ENCODE assay signal across 9 cellular contexts in the genomic region with DNA sequence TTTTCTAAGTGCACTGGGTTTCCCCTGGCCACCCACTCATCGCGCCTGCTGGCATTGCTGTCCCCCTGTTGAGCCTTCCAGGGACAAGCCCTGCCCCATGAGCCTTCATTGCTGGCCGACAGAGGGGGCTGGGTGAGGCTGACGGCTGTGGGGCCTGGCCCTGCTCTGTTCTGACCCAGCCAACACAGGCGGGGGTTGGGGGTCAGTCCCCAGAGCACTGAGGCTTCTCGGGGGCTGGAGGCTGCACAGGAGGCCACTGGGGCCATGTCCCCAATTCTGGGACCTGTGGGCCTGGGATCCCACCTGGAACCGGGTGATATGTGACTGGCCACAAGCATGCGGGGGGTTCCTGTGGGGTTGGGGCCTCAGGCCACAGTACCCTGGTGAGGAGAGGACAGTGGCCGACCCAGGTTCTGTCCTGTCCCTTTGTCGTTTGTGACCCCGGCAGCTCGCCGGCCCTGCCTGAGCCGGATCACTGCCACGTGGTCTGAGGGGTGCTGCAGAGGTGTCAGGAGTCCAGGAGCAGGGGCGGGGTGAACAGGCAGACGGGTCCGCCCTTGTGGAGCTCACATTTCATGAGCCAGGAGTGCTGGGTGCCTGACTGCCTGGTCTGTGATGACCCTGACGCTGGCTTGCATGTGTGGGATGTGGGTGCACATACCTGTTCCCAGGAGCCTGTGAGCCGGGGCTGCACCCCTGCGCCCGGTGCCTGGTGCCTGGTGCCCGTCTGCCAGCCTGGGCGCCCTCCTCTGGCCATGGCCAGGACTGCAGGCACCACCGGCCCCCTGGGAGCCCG. TPM values are rescaled to one million over a fixed set of nuclear protein-coding genes. Genes with fewer than 3 reads are reported as not detected.
DNase-seq lines count a peak whose midpoint lies in the region; ATAC-seq and TF ChIP-seq lines count a peak whose summit lies in the region.
"Had no signal": no experiment of that assay in that cellular context is flagged by ENCODE, and none has a peak within 500 bp of the region (broad histone marks: within the 10 kb centered on the region; RNA-seq: fewer than 3 reads in every experiment).

No MANE protein-coding gene starts in this region.

- H3K9me3 Mint-ChIP-seq in GM23338, result no peaks in the 10 kb centered on the region
- no peaks in the 10 kb centered on the region for H3K9me3 Mint-ChIP-seq in activated naive CD4-positive, alpha-beta T cell treated with anti-CD3 and anti-CD28 coated beads, Interleukin-2, amount 10 ng/mL, durations not matched to agents 7 days and 5 days

- peaks cover 12% of the 10 kb centered on the region for H3K36me3 Mint-ChIP-seq in GM23338 (ENCODE audit: low read depth)
- H3K36me3 Mint-ChIP-seq in activated naive CD4-positive, alpha-beta T cell treated with anti-CD3 and anti-CD28 coated beads, Interleukin-2, amount 10 ng/mL, durations not matched to agents 7 days and 5 days, result peaks cover 10% of the 10 kb centered on the region

- H3K27me3 ChIP-seq in AG04450 (ENCODE audit: control insufficient read depth, insufficient read depth, low read length) (peaks cover 12% of the 10 kb centered on the region), GM23338 (ENCODE audit: insufficient read depth) (no peaks in the 10 kb centered on the region), right cardiac atrium (ENCODE audit: control insufficient read depth, insufficient read depth) (no peaks in the 10 kb centered on the region)

- H3F3A ChIP-seq in GM23338 (replicated peaks; ENCODE audit: low read depth), result no peaks in the 10 kb centered on the region

- TF ChIP-seq CTCF in AG04450 (IDR thresholded peaks at IDR 0.05; ENCODE audit: low read depth, low read length) (peak; percentile 67), GM23338 (conservative IDR thresholded peaks at IDR 0.05; ENCODE audit: low read depth in 2 of 2) (peak; percentile 54 to 74)

- H3K79me2 ChIP-seq in GM23338 (replicated peaks; ENCODE audit: insufficient read depth), result no peaks in the 10 kb centered on the region

- no peaks in the 10 kb centered on the region for H3K9me2 ChIP-seq in GM23338 (ENCODE audit: insufficient read depth)

- no peak overlapping the region for H2AFZ ChIP-seq in GM23338

- H3K9me3 ChIP-seq in AG04450 (ENCODE audit: control insufficient read depth, insufficient read depth, low read length), result no peaks in the 10 kb centered on the region; the same call in 1 of the 2 replicates
- H3K9me3 ChIP-seq in right cardiac atrium (ENCODE audit: control insufficient read depth, low read length), result no peaks in the 10 kb centered on the region

- DNase-seq in AG04450 (ENCODE audit: low read depth, low spot score) (no peak), GM23338 (ENCODE audit: low spot score) (peak; percentile 74), SK-N-DZ (ENCODE audit: low spot score) (peak; percentile 62), right cardiac atrium (peak; percentile 37 to 80 (median 77))
- DNase-seq in activated naive CD4-positive, alpha-beta T cell treated with anti-CD3 and anti-CD28 coated beads, Interleukin-2, amount 10 ng/mL, durations not matched to agents 7 days and 5 days, result peak; percentile 68
- peak; percentile 33 for DNase-seq in stimulated activated CD4-positive, alpha-beta T cell treated with anti-CD3 and anti-CD28 coated beads, Interleukin-2, amount 100 ng/mL, for 4 hours (ENCODE audit: low read depth)

- peaks cover 25% of the 10 kb centered on the region for H3K27me3 Mint-ChIP-seq in GM23338 (ENCODE audit: insufficient read depth, low read depth, poor library complexity)
- H3K27me3 Mint-ChIP-seq in activated naive CD4-positive, alpha-beta T cell treated with anti-CD3 and anti-CD28 coated beads, Interleukin-2, amount 10 ng/mL, durations not matched to agents 7 days and 5 days, result peaks cover 28% of the 10 kb centered on the region

- CTCF ChIA-PET in AG04450 (lab: Charles Lee), result interaction anchor here (0.6 to 1.8 kb wide), 6 partner anchors 8 to 108 kb away, joined by 3 to 17 read pairs (median 4); no protein-coding TSS in a partner anchor
- CTCF ChIA-PET in activated naive CD4-positive, alpha-beta T cell treated with anti-CD3 and anti-CD28 coated beads, Interleukin-2, amount 10 ng/mL, durations not matched to agents 7 days and 5 days (lab: Charles Lee), result interaction anchor here (1.3 kb wide), 1 partner anchor 26 kb away, joined by 3 read pairs; no protein-coding TSS in a partner anchor

- POLR2A ChIA-PET in AG04450 (lab: Yijun Ruan, JAX), result no interaction called here

- intact Hi-C loops in right cardiac atrium (cut with DNase I), result no loop called here

- H4K20me1 ChIP-seq in GM23338 (replicated peaks; ENCODE audit: insufficient read depth), result no peaks in the 10 kb centered on the region

- 36% methylated on average over 26 of the region's 26 CpGs for WGBS in right cardiac atrium

- no peaks in the 10 kb centered on the region; the same call in 1 of the 2 replicates for H3K36me3 ChIP-seq in GM23338 (ENCODE audit: insufficient read depth)

- H3K4me1 Mint-ChIP-seq in GM23338, result peaks cover 14% of the 10 kb centered on the region
- peaks cover 10% of the 10 kb centered on the region for H3K4me1 Mint-ChIP-seq in activated naive CD4-positive, alpha-beta T cell treated with anti-CD3 and anti-CD28 coated beads, Interleukin-2, amount 10 ng/mL, durations not matched to agents 7 days and 5 days

- H3K27ac Mint-ChIP-seq in GM23338, result peak overlapping the region; percentile 52; the same call in 1 of the 2 replicates
- H3K27ac Mint-ChIP-seq in activated naive CD4-positive, alpha-beta T cell treated with anti-CD3 and anti-CD28 coated beads, Interleukin-2, amount 10 ng/mL, durations not matched to agents 7 days and 5 days, result no peak overlapping the region

- ATAC-seq in GM23338, result peak; percentile 75
- peak; percentile 4 to 34 for ATAC-seq in right cardiac atrium
- no peak for ATAC-seq in HG03139 (IDR thresholded peaks at IDR 0.05; ENCODE audit: unreplicated experiment)
- no peak for ATAC-seq in GM21515 (IDR thresholded peaks at IDR 0.05; ENCODE audit: unreplicated experiment)

- H3K4me3 Mint-ChIP-seq in GM23338, result no peak overlapping the region
- no peak overlapping the region for H3K4me3 Mint-ChIP-seq in activated naive CD4-positive, alpha-beta T cell treated with anti-CD3 and anti-CD28 coated beads, Interleukin-2, amount 10 ng/mL, durations not matched to agents 7 days and 5 days

- H3K4me3 ChIP-seq in AG04450 (ENCODE audit: low read depth, low read length), result no peak overlapping the region
- no peak overlapping the region for H3K4me3 ChIP-seq in GM23338
- H3K4me3 ChIP-seq in right cardiac atrium (ENCODE audit: low read length), result no peak overlapping the region

- peaks cover 14% of the 10 kb centered on the region; the same call in 1 of the 2 replicates for H3K4me1 ChIP-seq in GM23338 (ENCODE audit: insufficient read depth)
- no peaks in the 10 kb centered on the region for H3K4me1 ChIP-seq in right cardiac atrium (ENCODE audit: control insufficient read depth, insufficient read depth, low read length)

- no peak overlapping the region for H3K27ac ChIP-seq in AG04450 (ENCODE audit: low read depth, low read length)
- peak overlapping the region; percentile 45; the same call in 1 of the 2 replicates for H3K27ac ChIP-seq in GM23338 (ENCODE audit: low read depth)
- H3K27ac ChIP-seq in right cardiac atrium (ENCODE audit: low read length), result no peak overlapping the region

- no peak overlapping the region for H3K4me2 ChIP-seq in GM23338

TF ChIP-seq in GM23338, 12 proteins besides CTCF, POLR2A, EP300 and RAD21:
- TF ChIP-seq POLR2AphosphoS5 (IDR thresholded peaks at IDR 0.05; ENCODE audit: low read depth) (0 out of 2 replicates have a peak, but pooled peaks have one; percentile 31), EZH2 (IDR thresholded peaks at IDR 0.05; ENCODE audit: low read depth, unreplicated experiment) (no peak), CREB1 (CRISPR knock-in tag; IDR thresholded peaks at IDR 0.05; ENCODE audit: low read depth) (0 out of 2 replicates have a peak, but pooled peaks have one; percentile 14)

RNA-seq across cellular contexts. Expression of gene COL20A1, which starts 2.1 kb away (rescaled TPM):
- polyA plus RNA-seq in AG04450 (2011; rRNA removed), result not detected in 2 replicates
- polyA minus RNA-seq in AG04450 (2011; rRNA and poly(A)+ RNA removed), result not detected in 2 replicates
- 0.28 and 0.43 TPM in 2 replicates for total RNA-seq in GM23338 (2014; rRNA removed; shearing (Covaris generic))
- 0.59 and 0.79 TPM in 2 replicates for polyA plus RNA-seq in GM23338 (2016; fragmentation: Nextera tagmentation; extraction: Ambion mirVana)
- polyA plus RNA-seq in SK-N-DZ (2014; cell fraction: cytosol; rRNA removed), result not detected in 2 replicates
- 0.19 and 0.37 TPM in 2 replicates for polyA plus RNA-seq in SK-N-DZ (2014; cell fraction: nucleus; rRNA removed)
- total RNA-seq in right cardiac atrium, result not detected
- polyA plus RNA-seq in right cardiac atrium, result not detected
- total RNA-seq: mononuclear cell had no signal

RNA-seq across cellular contexts. Expression of gene ARFGAP1, which starts 18.3 kb away (rescaled TPM):
- polyA plus RNA-seq in AG04450 (2011; rRNA removed) (52.6 and 70.9 TPM in 2 replicates), GM23338 (2016; fragmentation: Nextera tagmentation; extraction: Ambion mirVana) (40.6 and 41.5 TPM in 2 replicates), right cardiac atrium (36.9 TPM)
- 53.0 and 79.9 TPM in 2 replicates for polyA minus RNA-seq in AG04450 (2011; rRNA and poly(A)+ RNA removed)
- 88.8 and 95.5 TPM in 2 replicates for total RNA-seq in GM23338 (2014; rRNA removed; shearing (Covaris generic))
- polyA plus RNA-seq in SK-N-DZ (2014; cell fraction: cytosol; rRNA removed), result 74.7 and 81.6 TPM in 2 replicates
- 550 and 600 TPM in 2 replicates for polyA plus RNA-seq in SK-N-DZ (2014; cell fraction: nucleus; rRNA removed)
- total RNA-seq in right cardiac atrium, result 10 to 100 TPM; 39.5 to 50.7 (median 41.7) TPM

RNA-seq across cellular contexts. Expression of gene NKAIN4, which starts 36.6 kb away (rescaled TPM):
- polyA plus RNA-seq in AG04450 (2011; rRNA removed) (not detected in 2 replicates), GM23338 (2016; fragmentation: Nextera tagmentation; extraction: Ambion mirVana) (9.5 and 13.2 TPM in 2 replicates), right cardiac atrium (not detected)
- not detected in 2 replicates for polyA minus RNA-seq in AG04450 (2011; rRNA and poly(A)+ RNA removed)
- total RNA-seq in GM23338 (2014; rRNA removed; shearing (Covaris generic)), result 12.6 and 16.0 TPM in 2 replicates
- 0.70 and 0.74 TPM in 2 replicates for polyA plus RNA-seq in SK-N-DZ (2014; cell fraction: cytosol; rRNA removed)
- 1.7 TPM in 1 of 2 replicates, not detected in the other for polyA plus RNA-seq in SK-N-DZ (2014; cell fraction: nucleus; rRNA removed)
- total RNA-seq in right cardiac atrium, result not detected
- total RNA-seq: mononuclear cell had no signal

RNA-seq across cellular contexts. Expression of gene BIRC7, which starts 55.2 kb away (rescaled TPM):
- polyA plus RNA-seq in AG04450 (2011; rRNA removed) (not detected in 2 replicates), GM23338 (2016; fragmentation: Nextera tagmentation; extraction: Ambion mirVana) (0.16 TPM in 1 of 2 replicates, not detected in the other), right cardiac atrium (not detected)
- polyA minus RNA-seq in AG04450 (2011; rRNA and poly(A)+ RNA removed), result not detected in 2 replicates
- total RNA-seq in GM23338 (2014; rRNA removed; shearing (Covaris generic)), result 0.24 TPM in 1 of 2 replicates, not detected in the other
- polyA plus RNA-seq in SK-N-DZ (2014; cell fraction: cytosol; rRNA removed), result 0.28 TPM in 1 of 2 replicates, not detected in the other
- 1.8 and 2.2 TPM in 2 replicates for polyA plus RNA-seq in SK-N-DZ (2014; cell fraction: nucleus; rRNA removed)
- total RNA-seq in right cardiac atrium, result not detected

Comparison
In these comparisons a context has a peak if more than half of its experiments do, and no peak if none do; other contexts are left out.
1. ATAC-seq: peak in GM23338 (single experiment) and right cardiac atrium (2 of 2); none in HG03139 (single experiment) and GM21515 (single experiment).